Comparison of ENCODE assay signal across 1 cellular context in genomic region chr5:170761708-170762066, GRCh38.
TF ChIP-seq lines count a peak whose summit lies in the region.

No MANE protein-coding gene starts in this region.

TF ChIP-seq in H1, 55 proteins besides CTCF, POLR2A, EP300 and RAD21:
- TF ChIP-seq SP1 (IDR thresholded peaks at IDR 0.05; ENCODE audit: low read depth, low read length) (no peak; the same call in 1 of the 2 replicates), SUZ12 (IDR thresholded peaks at IDR 0.05; ENCODE audit: low read length) (no peak), TBP (IDR thresholded peaks at IDR 0.05; ENCODE audit: low read depth, low read length) (no peak), GABPA (IDR thresholded peaks at IDR 0.05; ENCODE audit: borderline replicate concordance, insufficient read depth, low read length) (no peak), SP2 (IDR thresholded peaks at IDR 0.05; ENCODE audit: low read length) (no peak), GTF2F1 (IDR thresholded peaks at IDR 0.05; ENCODE audit: borderline replicate concordance, low read depth, low read length) (0 out of 2 replicates have a peak, but pooled peaks have one; percentile 8)
- TF ChIP-seq, protein P1, sequence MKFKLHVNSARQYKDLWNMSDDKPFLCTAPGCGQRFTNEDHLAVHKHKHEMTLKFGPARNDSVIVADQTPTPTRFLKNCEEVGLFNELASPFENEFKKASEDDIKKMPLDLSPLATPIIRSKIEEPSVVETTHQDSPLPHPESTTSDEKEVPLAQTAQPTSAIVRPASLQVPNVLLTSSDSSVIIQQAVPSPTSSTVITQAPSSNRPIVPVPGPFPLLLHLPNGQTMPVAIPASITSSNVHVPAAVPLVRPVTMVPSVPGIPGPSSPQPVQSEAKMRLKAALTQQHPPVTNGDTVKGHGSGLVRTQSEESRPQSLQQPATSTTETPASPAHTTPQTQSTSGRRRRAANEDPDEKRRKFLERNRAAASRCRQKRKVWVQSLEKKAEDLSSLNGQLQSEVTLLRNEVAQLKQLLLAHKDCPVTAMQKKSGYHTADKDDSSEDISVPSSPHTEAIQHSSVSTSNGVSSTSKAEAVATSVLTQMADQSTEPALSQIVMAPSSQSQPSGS (IDR thresholded peaks at IDR 0.05; ENCODE audit: low read length): 0 out of 2 replicates have a peak, but pooled peaks have one; percentile 43
